ENCODE assay signal across 1 cellular context in genomic region chr17:4199818-4200402, GRCh38.
A peak's percentile ranks its signal among the peaks of the same experiment; 100 is the strongest.
TF ChIP-seq lines count a peak whose summit lies in the region.

No MANE protein-coding gene starts in this region.

TF ChIP-seq in HepG2, 621 proteins besides CTCF, POLR2A, EP300 and RAD21:
- TF ChIP-seq ZNF362 (CRISPR knock-in tag; IDR thresholded peaks at IDR 0.05; ENCODE audit: borderline replicate concordance) = peak; percentile 80
- TF ChIP-seq ZNF124 (CRISPR knock-in tag; IDR thresholded peaks at IDR 0.05) = no peak
- TF ChIP-seq SMC3 (IDR thresholded peaks at IDR 0.05; ENCODE audit: low read length) = peak; percentile 60; the same call in 1 of the 2 replicates
- TF ChIP-seq XRCC5 (optimal IDR thresholded peaks at IDR 0.05; ENCODE audit: low read length) = peak; percentile 38
- no peak for TF ChIP-seq ZNF501 (CRISPR knock-in tag; IDR thresholded peaks at IDR 0.05)
- TF ChIP-seq STAG1 (CRISPR knock-in tag; IDR thresholded peaks at IDR 0.05) = peak; percentile 54
